8 cellular contexts compared by ENCODE assay signal in genomic region chr1:66350001-66350547, GRCh38.
DNase-seq lines count a peak whose midpoint lies in the region; ATAC-seq and TF ChIP-seq lines count a peak whose summit lies in the region.

No MANE protein-coding gene starts in this region.

- H3K9me3 Mint-ChIP-seq in natural killer cell, result peaks cover 0 to 2% of the 10 kb centered on the region in 2 donors

- peak overlapping the region; percentile 69 for H3K27ac ChIP-seq in cingulate gyrus (ENCODE audit: low read depth, low read length)

- intact Hi-C loops in natural killer cell (cut with micrococcal nuclease), result loop anchor here (2.0 to 10.0 kb wide), 3 partner anchors 17 to 95 kb away; no protein-coding TSS in a partner anchor

- peaks cover 39 to 56% of the 10 kb centered on the region in 2 donors for H3K4me1 Mint-ChIP-seq in natural killer cell

- no peak for TF ChIP-seq CTCF in natural killer cell (IDR thresholded peaks at IDR 0.05)

- no peaks in the 10 kb centered on the region for H3K36me3 Mint-ChIP-seq in natural killer cell

- DNase-seq in RPMI7951 (ENCODE audit: low read depth), result peak; percentile 75
- DNase-seq in natural killer cell, result no peak
- no peak for DNase-seq in DMS 273 treated with DMSO at 0.1 percent for 48 hours (lab: John Stamatoyannopoulos, UW)
- DNase-seq in NCI-H345 (lab: John Stamatoyannopoulos, UW), result no peak
- no peak for DNase-seq in ACHN

- peak overlapping the region; percentile 86 for H3K27ac Mint-ChIP-seq in natural killer cell

- in situ Hi-C loops in ACHN (cut with HindIII; ENCODE audit: low pct_ligation_motif_present, low pct_unique_long_range_greater_than_20kb, low sequenced_read_pairs), result no loop called here

- no peaks in the 10 kb centered on the region for H3K27me3 Mint-ChIP-seq in natural killer cell (ENCODE audit: low read depth in 2 of 2)

- H3K4me3 Mint-ChIP-seq in natural killer cell, result peak overlapping the region; percentile 76

- peak; percentile 73 for ATAC-seq in GM19023 (IDR thresholded peaks at IDR 0.05; ENCODE audit: unreplicated experiment)
- peak; percentile 48 for ATAC-seq in HG02943 (IDR thresholded peaks at IDR 0.05; ENCODE audit: low read depth, unreplicated experiment)
- peak; percentile 63 to 86 (median 82) for ATAC-seq in natural killer cell
